Comparison of ENCODE assay signal across 11 cellular contexts in the genomic region with DNA sequence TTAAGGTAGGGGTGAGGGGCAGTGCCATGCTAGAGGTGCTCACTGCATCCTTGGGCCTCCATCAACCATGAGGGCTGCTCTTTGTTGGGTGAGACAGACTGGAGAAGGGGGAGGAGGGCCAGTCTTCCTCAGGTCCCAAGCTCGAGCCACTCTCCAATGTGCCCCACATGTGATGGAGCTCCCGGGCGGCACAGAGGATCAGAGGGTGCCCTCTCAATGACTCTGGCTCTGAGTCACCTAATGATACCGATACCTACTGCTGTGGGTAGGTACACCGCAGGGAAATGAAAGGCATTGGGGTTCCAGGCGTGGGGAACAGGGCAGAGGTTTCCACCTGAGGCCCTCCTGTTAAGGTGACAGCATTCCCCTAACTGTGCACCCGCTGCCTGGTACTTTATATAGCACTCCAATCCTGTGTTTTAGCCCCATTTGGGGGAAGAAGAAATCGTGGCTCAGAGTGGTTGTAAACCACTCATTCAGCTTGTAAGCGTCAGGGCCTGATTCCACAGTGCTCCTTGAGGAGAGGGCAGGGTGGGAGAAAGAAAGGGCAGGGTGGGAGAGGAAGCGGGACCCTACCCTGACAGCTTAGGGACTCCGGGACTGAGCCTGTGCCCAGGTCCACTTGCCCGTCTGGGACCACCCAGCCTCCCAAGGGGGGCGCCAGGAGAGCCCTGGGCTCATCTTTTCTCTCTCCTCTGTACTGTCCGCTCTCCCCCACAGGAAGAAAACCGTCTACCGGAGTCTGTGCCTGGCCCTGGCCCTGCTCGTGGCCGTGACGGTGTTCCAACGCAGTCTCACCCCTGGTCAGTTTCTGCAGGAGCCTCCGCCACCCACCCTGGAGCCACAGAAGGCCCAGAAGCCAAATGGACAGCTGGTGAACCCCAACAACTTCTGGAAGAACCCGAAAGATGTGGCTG. TPM values are rescaled to one million over a fixed set of nuclear protein-coding genes. Genes with fewer than 3 reads are reported as not detected.
DNase-seq lines count a peak whose midpoint lies in the region; ATAC-seq, FAIRE-seq and TF ChIP-seq lines count a peak whose summit lies in the region.
"Had no signal": no experiment of that assay in that cellular context is flagged by ENCODE, and none has a peak within 500 bp of the region (broad histone marks: within the 10 kb centered on the region; RNA-seq: fewer than 3 reads in every experiment).

No MANE protein-coding gene starts in this region.

- POLR2A ChIA-PET in CD8-positive, alpha-beta memory T cell (lab: Charles Lee): no interaction called here
- POLR2A ChIA-PET in HCT116 (lab: Charles Lee): no interaction called here
- POLR2A ChIA-PET in GM12878 (lab: Charles Lee): interaction anchor here (1.1 to 1.7 kb wide), 2 partner anchors 8 to 98 kb away, joined by 4 read pairs; no protein-coding TSS in a partner anchor
- POLR2A ChIA-PET in naive thymus-derived CD4-positive, alpha-beta T cell (lab: Charles Lee): no interaction called here

- FAIRE-seq in GM12878 (lab: Jason Lieb, UNC): no peak

- ATAC-seq in HCT116 (peak; percentile 71), GM12878 (peak; percentile 21)
- no peak for ATAC-seq in naive thymus-derived CD4-positive, alpha-beta T cell

- no peak for DNase-seq in CD8-positive, alpha-beta memory T cell
- DNase-seq in HCT116 (ENCODE audit: low read depth, low spot score) (no peak), GM12878 (ENCODE audit: low read depth, low spot score) (no peak), G401 (ENCODE audit: low spot score) (no peak), amygdala (lab: John Stamatoyannopoulos, UW) (no peak), HAP-1 (ENCODE audit: low spot score in 2 of 2) (no peak), NCI-H526 (lab: John Stamatoyannopoulos, UW) (no peak)
- no peak for DNase-seq in naive thymus-derived CD4-positive, alpha-beta T cell
- DNase-seq: effector CD8-positive, alpha-beta T cell had no signal

- no peaks in the 10 kb centered on the region for H3K9me3 Mint-ChIP-seq in CD8-positive, alpha-beta memory T cell
- H3K9me3 Mint-ChIP-seq in naive thymus-derived CD4-positive, alpha-beta T cell: no peaks in the 10 kb centered on the region

- RAD21 ChIA-PET in HCT116 (lab: Charles Lee; ENCODE audit: low non-redundant PET in 1 of 2, low total read pairs in 2 of 2, uncharacterized antibody in 2 of 2, unreplicated experiment in 2 of 2) (no interaction called here), GM12878 (lab: Charles Lee; ENCODE audit: unreplicated experiment) (interaction anchor here (0.6 to 6.0 kb wide), 7 partner anchors 9 to 293 kb away, joined by 3 to 52 read pairs (median 5); no protein-coding TSS in a partner anchor)

- TF ChIP-seq CTCF in HCT116 (IDR thresholded peaks at IDR 0.05 in 2 of 3, conservative IDR thresholded peaks at IDR 0.05 in 1 of 3; ENCODE audit: borderline replicate concordance in 1 of 3, insufficient read depth in 1 of 3, low read depth in 2 of 3, low read length in 2 of 3): no peak
- TF ChIP-seq CTCF in GM12878 (IDR thresholded peaks at IDR 0.05 in 2 of 3, conservative IDR thresholded peaks at IDR 0.05 in 1 of 3; ENCODE audit: control insufficient read depth in 2 of 3, extremely low read depth in 1 of 3, insufficient read depth in 1 of 3, low read depth in 3 of 3, low read length in 3 of 3): no peak

- BruUV-seq in HCT116 (replicated peaks; lab: Mats Ljungman, UMichigan) (TSS peak; percentile 42), GM12878 (replicated peaks; lab: Mats Ljungman, UMichigan) (TSS peak; percentile 45)

- peaks cover 16 to 34% (median 23%) of the 10 kb centered on the region in 3 donors for H3K4me1 Mint-ChIP-seq in CD8-positive, alpha-beta memory T cell
- H3K4me1 Mint-ChIP-seq in naive thymus-derived CD4-positive, alpha-beta T cell: peaks cover 0 to 20% (median 8%) of the 10 kb centered on the region in 7 donors

- H3K4me3 Mint-ChIP-seq in CD8-positive, alpha-beta memory T cell: peak overlapping the region; percentile 43 to 81 (median 68)
- peak overlapping the region in 7 of 10 donors; percentile 13 to 67 (median 42) for H3K4me3 Mint-ChIP-seq in naive thymus-derived CD4-positive, alpha-beta T cell

- H3K4me3 ChIP-seq in CD8-positive, alpha-beta memory T cell (ENCODE audit: low read length): no peak overlapping the region
- peak overlapping the region; percentile 52 to 62 for H3K4me3 ChIP-seq in HCT116 (replicated peaks in 1 of 2; ENCODE audit: low read depth in 1 of 2, low read length in 2 of 2)
- peak overlapping the region; percentile 79; the same call in 1 of the 2 replicates for H3K4me3 ChIP-seq in GM12878
- H3K4me3 ChIP-seq in naive thymus-derived CD4-positive, alpha-beta T cell (ENCODE audit: low read length): no peak overlapping the region
- no peak overlapping the region for H3K4me3 ChIP-seq in HAP-1

- in situ Hi-C loops in GM12878 (cut with MboI) (no loop called here), G401 (cut with HindIII; ENCODE audit: low sequenced_read_pairs) (no loop called here), HAP-1 (cut with MboI; ENCODE audit: low sequenced_read_pairs) (no loop called here)

- peaks cover 10 to 35% of the 10 kb centered on the region in 2 donors for H3K27me3 Mint-ChIP-seq in CD8-positive, alpha-beta memory T cell
- H3K27me3 Mint-ChIP-seq in naive thymus-derived CD4-positive, alpha-beta T cell: peaks cover 15 to 42% (median 22%) of the 10 kb centered on the region in 5 donors

- H4K20me1 ChIP-seq in HCT116 (ENCODE audit: insufficient read depth): no peaks in the 10 kb centered on the region
- no peaks in the 10 kb centered on the region for H4K20me1 ChIP-seq in GM12878 (ENCODE audit: control insufficient read depth, insufficient read depth)

- H3K4me2 ChIP-seq in HCT116 (ENCODE audit: low read length): peak overlapping the region; percentile 93
- peak overlapping the region; percentile 96 for H3K4me2 ChIP-seq in GM12878 (ENCODE audit: control insufficient read depth, insufficient read depth)
- H3K4me2 ChIP-seq: SK-N-SH had no signal

- TF ChIP-seq POLR2A in HCT116 (IDR thresholded peaks at IDR 0.05; ENCODE audit: borderline replicate concordance, extremely low read depth, insufficient read depth, insufficient read length): no peak
- no peak for TF ChIP-seq POLR2A in GM12878 (IDR thresholded peaks at IDR 0.05; ENCODE audit: low read depth, low read length)

- no peaks in the 10 kb centered on the region for H3K9me3 ChIP-seq in CD8-positive, alpha-beta memory T cell (ENCODE audit: low read length)
- H3K9me3 ChIP-seq in HCT116 (ENCODE audit: control insufficient read depth in 1 of 2, insufficient read depth in 1 of 2, low read depth in 1 of 2, low read length in 2 of 2): no peaks in the 10 kb centered on the region
- H3K9me3 ChIP-seq in GM12878 (replicated peaks; ENCODE audit: control insufficient read depth, insufficient read depth, low read length): no peaks in the 10 kb centered on the region
- H3K9me3 ChIP-seq in naive thymus-derived CD4-positive, alpha-beta T cell (ENCODE audit: control insufficient read depth in 2 of 3, low read length in 3 of 3): no peaks in the 10 kb centered on the region
- no peaks in the 10 kb centered on the region for H3K9me3 ChIP-seq in HAP-1
- H3K9me3 ChIP-seq: right atrium auricular region, SK-N-SH had no signal

- H3K4me1 ChIP-seq in CD8-positive, alpha-beta memory T cell (ENCODE audit: insufficient read depth, low read length): peaks cover 16% of the 10 kb centered on the region
- peaks cover 10 to 30% of the 10 kb centered on the region in 2 experiments for H3K4me1 ChIP-seq in HCT116 (ENCODE audit: control insufficient read depth in 1 of 2, insufficient read depth in 2 of 2, low read length in 2 of 2)
- H3K4me1 ChIP-seq in GM12878 (ENCODE audit: control insufficient read depth, insufficient read depth, low read length): peaks cover 41% of the 10 kb centered on the region
- peaks cover 0 to 10% of the 10 kb centered on the region in 2 donors for H3K4me1 ChIP-seq in naive thymus-derived CD4-positive, alpha-beta T cell (ENCODE audit: control insufficient read depth in 2 of 2, insufficient read depth in 2 of 2, low read length in 2 of 2)
- H3K4me1 ChIP-seq in HAP-1: peaks cover 6% of the 10 kb centered on the region

- H2AFZ ChIP-seq in HCT116 (ENCODE audit: low read depth, low read length, poor library complexity, severe bottlenecking) (no peak overlapping the region), GM12878 (ENCODE audit: control insufficient read depth, low read depth, low read length) (no peak overlapping the region)

- no peaks in the 10 kb centered on the region for H3K36me3 Mint-ChIP-seq in CD8-positive, alpha-beta memory T cell
- H3K36me3 Mint-ChIP-seq in naive thymus-derived CD4-positive, alpha-beta T cell: no peaks in the 10 kb centered on the region

- H3K27ac Mint-ChIP-seq in CD8-positive, alpha-beta memory T cell: peak overlapping the region in 6 of 8 donors; percentile 7 to 70 (median 38)
- no peak overlapping the region for H3K27ac Mint-ChIP-seq in naive thymus-derived CD4-positive, alpha-beta T cell

- TF ChIP-seq EP300 in GM12878 (IDR thresholded peaks at IDR 0.05; ENCODE audit: borderline replicate concordance in 1 of 2, control insufficient read depth in 1 of 2, low read depth in 2 of 2, low read length in 2 of 2): no peak

- no peak overlapping the region for H3K27ac ChIP-seq in CD8-positive, alpha-beta memory T cell (ENCODE audit: low read depth, low read length)
- no peak overlapping the region for H3K27ac ChIP-seq in HCT116 (ENCODE audit: low read depth, low read length)
- H3K27ac ChIP-seq in GM12878 (ENCODE audit: control insufficient read depth, insufficient read depth): no peak overlapping the region
- no peak overlapping the region for H3K27ac ChIP-seq in naive thymus-derived CD4-positive, alpha-beta T cell (ENCODE audit: low read depth, low read length)
- H3K27ac ChIP-seq: right atrium auricular region had no signal

- H3K9ac ChIP-seq in HCT116 (ENCODE audit: low read length) (peak overlapping the region; percentile 61; the same call in 1 of the 2 replicates), GM12878 (ENCODE audit: control insufficient read depth, insufficient read depth, low read length) (no peak overlapping the region)
- H3K9ac ChIP-seq: SK-N-SH had no signal

- H3K36me3 ChIP-seq in CD8-positive, alpha-beta memory T cell (ENCODE audit: insufficient read depth, low read length): no peaks in the 10 kb centered on the region
- H3K36me3 ChIP-seq in HCT116 (ENCODE audit: control insufficient read depth in 1 of 2, insufficient read depth in 2 of 2, low read length in 2 of 2) (no peaks in the 10 kb centered on the region), GM12878 (ENCODE audit: control insufficient read depth in 2 of 2, insufficient read depth in 2 of 2, low read length in 1 of 2) (peaks cover 0 to 4% of the 10 kb centered on the region in 2 experiments; a peak in 2 of 4 replicates), HAP-1 (replicated peaks) (no peaks in the 10 kb centered on the region)
- H3K36me3 ChIP-seq in naive thymus-derived CD4-positive, alpha-beta T cell (ENCODE audit: control insufficient read depth in 2 of 3, insufficient read depth in 3 of 3, low read length in 3 of 3): no peaks in the 10 kb centered on the region
- H3K36me3 ChIP-seq: right atrium auricular region had no signal

- TF ChIP-seq RAD21 in HCT116 (IDR thresholded peaks at IDR 0.05; ENCODE audit: low read depth): no peak
- TF ChIP-seq RAD21 in GM12878 (IDR thresholded peaks at IDR 0.05; ENCODE audit: insufficient read depth, low read depth, low read length): no peak

- intact Hi-C loops in HCT116 (cut with micrococcal nuclease): no loop called here
- intact Hi-C loops in GM12878 (cut with micrococcal nuclease; ENCODE audit: unreplicated experiment): loop anchor here (10.0 kb wide), 2 partner anchors 268 to 572 kb away; no protein-coding TSS in a partner anchor
- intact Hi-C loops in naive thymus-derived CD4-positive, alpha-beta T cell (cut with micrococcal nuclease): no loop called here

- peaks cover 14% of the 10 kb centered on the region for H3K27me3 ChIP-seq in CD8-positive, alpha-beta memory T cell (ENCODE audit: insufficient read depth, low read length, poor library complexity, severe bottlenecking)
- H3K27me3 ChIP-seq in HCT116 (ENCODE audit: insufficient read depth, low read length): no peaks in the 10 kb centered on the region
- H3K27me3 ChIP-seq in GM12878 (replicated peaks in 1 of 2; ENCODE audit: control insufficient read depth in 2 of 2, insufficient read depth in 2 of 2, low read length in 1 of 2): no peaks in the 10 kb centered on the region
- no peaks in the 10 kb centered on the region for H3K27me3 ChIP-seq in naive thymus-derived CD4-positive, alpha-beta T cell (ENCODE audit: control insufficient read depth in 2 of 2, insufficient read depth in 2 of 2, low read length in 2 of 2)
- H3K27me3 ChIP-seq in HAP-1 (ENCODE audit: low read depth): no peaks in the 10 kb centered on the region

- no peaks in the 10 kb centered on the region for H3K9me2 ChIP-seq in HCT116 (ENCODE audit: insufficient read depth)
- H3K9me2 ChIP-seq: SK-N-SH had no signal

- no peaks in the 10 kb centered on the region for H3K79me2 ChIP-seq in HCT116 (ENCODE audit: insufficient read depth, low read length)
- peaks cover 31% of the 10 kb centered on the region for H3K79me2 ChIP-seq in GM12878 (ENCODE audit: control insufficient read depth, insufficient read depth, low read length)

- SMC1A ChIA-PET in GM12878 (lab: Charles Lee; ENCODE audit: uncharacterized antibody, unreplicated experiment): interaction anchor here (1.0 to 6.3 kb wide), 5 partner anchors 8 to 293 kb away, joined by 3 to 66 read pairs (median 7); no protein-coding TSS in a partner anchor

- CTCF ChIA-PET in CD8-positive, alpha-beta memory T cell (lab: Charles Lee): interaction anchor here (1.1 kb wide), 1 partner anchor 8 kb away, joined by 3 read pairs; no protein-coding TSS in a partner anchor
- CTCF ChIA-PET in HCT116 (lab: Charles Lee): interaction anchor here (0.7 kb wide), 1 partner anchor 8 kb away, joined by 3 read pairs; no protein-coding TSS in a partner anchor
- CTCF ChIA-PET in GM12878 (lab: Yijun Ruan, JAX): interaction anchor here (1.0 to 6.0 kb wide), 8 partner anchors 9 to 293 kb away, joined by 3 to 79 read pairs (median 5); no protein-coding TSS in a partner anchor
- CTCF ChIA-PET in naive thymus-derived CD4-positive, alpha-beta T cell (lab: Charles Lee): interaction anchor here (1.1 kb wide), 1 partner anchor 8 kb away, joined by 3 read pairs; no protein-coding TSS in a partner anchor

- WGBS in GM12878 (ENCODE audit: insufficient coverage, insufficient replicate concordance, low lambda C conversion rate, missing lambda C conversion rate): 55% methylated on average over 21 of the region's 22 CpGs

RNA-seq across cellular contexts. Expression of a gene that starts 1.8 kb away (rescaled TPM):
- under 1 TPM; 0.13 to 0.16 TPM for total RNA-seq in CD8-positive, alpha-beta memory T cell
- 0.14 TPM for polyA plus RNA-seq in CD8-positive, alpha-beta memory T cell
- total RNA-seq in HCT116 (2021; ENCODE audit: unreplicated experiment) (6.1 TPM), GM12878 (2014; rRNA removed) (7.2 and 7.9 TPM in 2 replicates), GM12878 (2014; rRNA removed; fragmentation: Illumina TruSeq; extraction: Trizol) (2.6 and 3.0 TPM in 2 replicates), GM12878 (2021) (10.1 and 12.6 TPM in 2 replicates)
- polyA plus RNA-seq in HCT116 (2012): 4.7 and 5.1 TPM in 2 replicates
- 6.4 and 7.8 TPM in 2 replicates for total RNA-seq in GM12878 (2013; cell fraction: nucleolus; rRNA removed)
- polyA plus RNA-seq in GM12878 (2011; ENCODE audit: low read depth): 2.0 TPM
- polyA plus RNA-seq in GM12878 (2011; rRNA removed) (0.52 and 0.91 TPM in 2 replicates), GM12878 (2014; fragmentation: Illumina TruSeq; extraction: Trizol) (1.2 and 3.8 TPM in 2 replicates), GM12878 (2014; fragmentation: Nextera tagmentation; extraction: Ambion mirVana) (1 to 10 TPM; 1.1 to 1.3 TPM), GM12878 (2014; rRNA removed) (3.5 and 4.2 TPM in 2 replicates), GM12878 (2016; fragmentation: Nextera tagmentation; extraction: Ambion mirVana) (1 to 10 TPM; 4.5 to 5.2 TPM)
- polyA plus RNA-seq in GM12878 (2011; cell fraction: cytosol; rRNA removed): 2.1 and 2.3 TPM in 2 replicates
- polyA plus RNA-seq in GM12878 (2011; cell fraction: nucleus; rRNA removed): 5.9 and 7.4 TPM in 2 replicates
- 4.4 and 4.5 TPM in 2 replicates for polyA plus RNA-seq in GM12878 (2012)
- 1.5 and 3.7 TPM in 2 replicates for polyA minus RNA-seq in GM12878 (2011; rRNA and poly(A)+ RNA removed)
- polyA minus RNA-seq in GM12878 (2011; cell fraction: cytosol; rRNA and poly(A)+ RNA removed): 2.0 and 3.5 TPM in 2 replicates
- polyA minus RNA-seq in GM12878 (2011; cell fraction: nucleus; rRNA and poly(A)+ RNA removed): 2.8 and 3.8 TPM in 2 replicates
- total RNA-seq in naive thymus-derived CD4-positive, alpha-beta T cell: 1 to 10 TPM in 2 of 5 experiments, under 1 TPM in 2, not detected in 1; 0.24 to 5.6 (median 0.95) TPM
- polyA plus RNA-seq in naive thymus-derived CD4-positive, alpha-beta T cell: not detected
- total RNA-seq in G401 (2014; rRNA removed; shearing (Covaris generic)): 0.14 and 0.18 TPM in 2 replicates

Comparison
In these comparisons a context has a peak if more than half of its experiments do, and no peak if none do; other contexts are left out.
1. H3K4me3 ChIP-seq: peak in HCT116 (2 of 2) and GM12878 (single experiment); none in CD8-positive, alpha-beta memory T cell (single experiment), naive thymus-derived CD4-positive, alpha-beta T cell (single experiment) and HAP-1 (single experiment).
2. H3K27ac Mint-ChIP-seq: peak in CD8-positive, alpha-beta memory T cell (6 of 8); none in naive thymus-derived CD4-positive, alpha-beta T cell (0 of 9).